Comparison of ENCODE assay signal across 22 cellular contexts in genomic region chr6:151191477-151191995, GRCh38.
"Had no signal": no experiment of that assay in that cellular context is flagged by ENCODE, and none has a peak within 500 bp of the region (broad histone marks: within the 10 kb centered on the region; RNA-seq: fewer than 3 reads in every experiment).

No MANE protein-coding gene starts in this region.

- H3K27ac Mint-ChIP-seq: activated CD8-positive, alpha-beta T cell treated with anti-CD3 and anti-CD28 coated beads, Interleukin-2, amount 10 ng/mL, durations not matched to agents 7 days and 5 days; activated naive CD4-positive, alpha-beta T cell treated with anti-CD3 and anti-CD28 coated beads, Interleukin-2, amount 50 U/mL, for 24 hours; dendritic cell treated with granulocyte-macrophage colony-stimulating factor and Interleukin-4, amounts not matched to agents 40 ng/mL and 50 ng/mL, for 4 days; immature natural killer cell; natural killer cell had no signal

- H3K9me3 Mint-ChIP-seq: activated naive CD4-positive, alpha-beta T cell treated with anti-CD3 and anti-CD28 coated beads, Interleukin-2, amount 50 U/mL, for 24 hours; dendritic cell treated with granulocyte-macrophage colony-stimulating factor and Interleukin-4, amounts not matched to agents 40 ng/mL and 50 ng/mL, for 4 days; immature natural killer cell; natural killer cell had no signal

- H3K36me3 Mint-ChIP-seq: activated naive CD4-positive, alpha-beta T cell treated with anti-CD3 and anti-CD28 coated beads, Interleukin-2, amount 50 U/mL, for 24 hours; immature natural killer cell; natural killer cell had no signal

- DNase-seq: activated CD4-positive, alpha-beta T cell treated with anti-CD3 and anti-CD28 coated beads, Interleukin-2, amount 50 U/mL, for 1 hour; activated CD4-positive, CD25-positive, alpha-beta regulatory T cell treated with anti-CD3 and anti-CD28 coated beads, Interleukin-2, amount 50 U/mL, for 72 hours; activated CD8-positive, alpha-beta T cell treated with anti-CD3 and anti-CD28 coated beads, Interleukin-2, amount 10 ng/mL, durations not matched to agents 7 days and 5 days; activated gamma-delta T cell treated with Interleukin-2 at 50 U/mL for 16 hours; aorta; brain microvascular endothelial cell; caudate nucleus; effector CD4-positive, alpha-beta T cell; foreskin melanocyte; immature natural killer cell; left lung; natural killer cell; pancreas; psoas muscle; spleen; stimulated activated CD4-positive, alpha-beta T cell treated with anti-CD3 and anti-CD28 coated beads, Interleukin-4, amount 100 ng/mL, for 1 hour; stimulated activated naive CD4-positive, alpha-beta T cell treated with Interleukin-2 at 50 U/mL for 16 hours; upper lobe of left lung; WERI-Rb-1 had no signal

- H3K27me3 Mint-ChIP-seq: activated naive CD4-positive, alpha-beta T cell treated with anti-CD3 and anti-CD28 coated beads, Interleukin-2, amount 50 U/mL, for 24 hours; dendritic cell treated with granulocyte-macrophage colony-stimulating factor and Interleukin-4, amounts not matched to agents 40 ng/mL and 50 ng/mL, for 4 days had no signal

- H3K4me1 Mint-ChIP-seq: activated naive CD4-positive, alpha-beta T cell treated with anti-CD3 and anti-CD28 coated beads, Interleukin-2, amount 50 U/mL, for 24 hours; immature natural killer cell; natural killer cell had no signal

- H3K4me3 Mint-ChIP-seq: activated CD8-positive, alpha-beta T cell treated with anti-CD3 and anti-CD28 coated beads, Interleukin-2, amount 10 ng/mL, durations not matched to agents 7 days and 5 days; activated naive CD4-positive, alpha-beta T cell treated with anti-CD3 and anti-CD28 coated beads, Interleukin-2, amount 50 U/mL, for 24 hours; dendritic cell treated with granulocyte-macrophage colony-stimulating factor and Interleukin-4, amounts not matched to agents 40 ng/mL and 50 ng/mL, for 4 days; immature natural killer cell; natural killer cell had no signal

- ATAC-seq: activated CD8-positive, alpha-beta T cell treated with anti-CD3 and anti-CD28 coated beads, Interleukin-2, amount 10 ng/mL, durations not matched to agents 7 days and 5 days; esophagus mucosa; left lung; natural killer cell; pancreas; psoas muscle had no signal
